8 cellular contexts compared by ENCODE assay signal in the genomic region with DNA sequence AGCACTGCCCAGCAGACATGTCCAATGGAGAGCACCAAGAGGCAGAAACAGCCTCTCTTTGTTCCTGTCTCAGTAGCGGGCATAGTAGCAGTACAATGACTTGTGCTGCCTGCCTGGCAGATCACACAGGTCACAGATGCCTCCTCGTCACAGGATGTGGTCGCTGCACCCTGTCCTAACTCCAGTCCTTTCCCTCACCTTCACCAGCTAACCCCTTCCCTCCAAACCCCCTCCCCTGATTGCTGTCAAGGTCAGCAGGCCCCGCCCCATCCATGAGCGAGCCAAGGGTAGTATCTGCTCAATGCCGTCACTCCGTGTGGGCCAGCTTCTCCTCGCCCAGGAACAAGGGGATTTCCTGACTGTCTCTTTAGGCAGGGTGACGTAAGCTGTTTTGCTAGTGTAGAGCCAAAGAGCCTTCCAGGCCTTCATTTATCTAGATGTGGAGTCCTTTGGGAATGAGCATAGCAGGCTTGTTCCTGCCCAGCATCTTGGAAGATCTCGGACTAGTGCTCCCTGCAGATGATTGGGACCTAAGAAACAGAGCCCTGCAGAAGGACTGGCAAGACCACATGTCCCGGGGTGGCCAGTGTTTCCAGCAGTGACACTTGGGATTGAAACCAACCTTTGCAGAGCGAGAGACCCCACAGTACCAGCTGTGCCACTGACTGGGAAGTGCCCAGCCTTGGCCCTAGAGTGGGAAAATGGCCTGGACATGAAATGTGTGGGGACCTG.
DNase-seq lines count a peak whose midpoint lies in the region; ATAC-seq and TF ChIP-seq lines count a peak whose summit lies in the region.

No MANE protein-coding gene starts in this region.

- H3K4me1 Mint-ChIP-seq in T-helper 17 cell (peaks cover 57% of the 10 kb centered on the region), type B pancreatic cell (ENCODE audit: unreplicated experiment) (peaks cover 29% of the 10 kb centered on the region)

- no peaks in the 10 kb centered on the region for H3K36me3 ChIP-seq in adipocyte (ENCODE audit: control insufficient read depth, insufficient read depth, low read length, severe bottlenecking)

- no peaks in the 10 kb centered on the region for H3K9me3 ChIP-seq in T-helper 17 cell (ENCODE audit: control insufficient read depth, low read length, poor library complexity, severe bottlenecking)
- no peaks in the 10 kb centered on the region for H3K9me3 ChIP-seq in adipocyte (ENCODE audit: control insufficient read depth, low read length)

- no peaks in the 10 kb centered on the region for H3K36me3 Mint-ChIP-seq in T-helper 17 cell (ENCODE audit: low read depth)
- no peaks in the 10 kb centered on the region for H3K36me3 Mint-ChIP-seq in type B pancreatic cell

- ATAC-seq in GM19463 (IDR thresholded peaks at IDR 0.05; ENCODE audit: unreplicated experiment): peak; percentile 49
- ATAC-seq in T-helper 17 cell: peak; percentile 85
- ATAC-seq in GM18520 (IDR thresholded peaks at IDR 0.05; ENCODE audit: unreplicated experiment): no peak

- peak; percentile 68 to 86 (median 83) for DNase-seq in T-helper 17 cell
- DNase-seq in adipocyte (ENCODE audit: low read depth): peak; percentile 31
- peak; percentile 89 for DNase-seq in iris pigment epithelial cell (ENCODE audit: low read depth)
- peak; percentile 45 for DNase-seq in stimulated activated CD8-positive, alpha-beta memory T cell treated with anti-CD3 and anti-CD28 coated beads, Interleukin-12 subunit alpha, Interleukin-12 subunit beta, amount 100 ng/mL, for 24 hours (ENCODE audit: extremely low read depth)
- DNase-seq in type B pancreatic cell (ENCODE audit: extremely low spot score, unreplicated experiment): no peak
- DNase-seq in NCI-H1417 treated with DMSO at 0.1 percent for 48 hours (lab: John Stamatoyannopoulos, UW): no peak

- H3K4me3 Mint-ChIP-seq in T-helper 17 cell: peak overlapping the region; percentile 95
- no peak overlapping the region for H3K4me3 Mint-ChIP-seq in type B pancreatic cell

- peaks cover 35% of the 10 kb centered on the region for H3K27me3 ChIP-seq in adipocyte (replicated peaks; ENCODE audit: control insufficient read depth, insufficient read depth, low read length)

- H3K27ac Mint-ChIP-seq in T-helper 17 cell: peak overlapping the region; percentile 98
- no peak overlapping the region for H3K27ac Mint-ChIP-seq in type B pancreatic cell

- no peak overlapping the region for H3K9ac ChIP-seq in adipocyte (ENCODE audit: low read length)

- H3K4me1 ChIP-seq in adipocyte (ENCODE audit: control insufficient read depth, insufficient read depth, low read length): peaks cover 28% of the 10 kb centered on the region

- H3K27me3 Mint-ChIP-seq in T-helper 17 cell (no peaks in the 10 kb centered on the region), type B pancreatic cell (peaks cover 41% of the 10 kb centered on the region)

- H3K4me3 ChIP-seq in adipocyte (ENCODE audit: low read length): no peak overlapping the region

- TF ChIP-seq CTCF in type B pancreatic cell (conservative IDR thresholded peaks at IDR 0.05): no peak

- no peaks in the 10 kb centered on the region for H3K9me3 Mint-ChIP-seq in type B pancreatic cell

Comparison
In these comparisons a context has a peak if more than half of its experiments do, and no peak if none do; other contexts are left out.
1. DNase-seq: peak in T-helper 17 cell (3 of 3), adipocyte (single experiment), iris pigment epithelial cell (single experiment) and stimulated activated CD8-positive, alpha-beta memory T cell treated with anti-CD3 and anti-CD28 coated beads, Interleukin-12 subunit alpha, Interleukin-12 subunit beta, amount 100 ng/mL, for 24 hours (single experiment); none in type B pancreatic cell (single experiment) and NCI-H1417 treated with DMSO at 0.1 percent for 48 hours (single experiment).